Comparison of ENCODE assay signal across 1 cellular context in genomic region chr1:72000809-72001208, GRCh38.
TF ChIP-seq lines count a peak whose summit lies in the region.

No MANE protein-coding gene starts in this region.

TF ChIP-seq in HEK293, 187 proteins besides CTCF, POLR2A, EP300 and RAD21 (continued from another document):
- TF ChIP-seq REST (tag by site-specific recombination; IDR thresholded peaks at IDR 0.05), result no peak
